In genomic region chr2:234496442-234496834, GRCh38 we compare ENCODE assay signal across 8 cellular contexts. TPM values are rescaled to one million over a fixed set of nuclear protein-coding genes. Genes with fewer than 3 reads are reported as not detected.
DNase-seq lines count a peak whose midpoint lies in the region; ATAC-seq and TF ChIP-seq lines count a peak whose summit lies in the region.

No MANE protein-coding gene starts in this region.

- 0 to 1% methylated on average over 52 to 57 of the region's 57 CpGs for WGBS in heart right ventricle, 2 donors
- 1% methylated on average over 57 of the region's 57 CpGs for WGBS in sigmoid colon, 2 donors

- intact Hi-C loops in heart right ventricle (cut with DNase I) = loop anchor here in 3 of 10 donors (5.0 kb wide), 2 partner anchors 204 to 209 kb away; no protein-coding TSS in a partner anchor
- intact Hi-C loops in sigmoid colon (cut with DNase I) = loop anchor here (1.0 to 5.0 kb wide), 3 partner anchors 131 to 519 kb away; no protein-coding TSS in a partner anchor

- H3K36me3 Mint-ChIP-seq in activated naive CD4-positive, alpha-beta T cell treated with anti-CD3 and anti-CD28 coated beads, Interleukin-2, amount 10 ng/mL, durations not matched to agents 7 days and 5 days = peaks cover 58% of the 10 kb centered on the region

- H3K4me1 ChIP-seq in heart right ventricle (peaks cover 7 to 41% (median 27%) of the 10 kb centered on the region in 9 donors), sigmoid colon (peaks cover 0 to 25% (median 22%) of the 10 kb centered on the region in 4 donors)

- H3K27me3 ChIP-seq in heart right ventricle (peaks cover 0 to 28% (median 15%) of the 10 kb centered on the region in 7 donors), sigmoid colon (peaks cover 0 to 33% (median 12%) of the 10 kb centered on the region in 3 donors)

- CTCF ChIA-PET in activated naive CD4-positive, alpha-beta T cell treated with anti-CD3 and anti-CD28 coated beads, Interleukin-2, amount 10 ng/mL, durations not matched to agents 7 days and 5 days (lab: Charles Lee) = interaction anchor here (1.0 to 5.4 kb wide), 4 partner anchors 42 to 205 kb away, joined by 4 to 70 read pairs (median 4); no protein-coding TSS in a partner anchor

- peak; percentile 49 for ATAC-seq in HG02763 (IDR thresholded peaks at IDR 0.05; ENCODE audit: unreplicated experiment)
- ATAC-seq in heart right ventricle = peak in 3 of 8 donors; percentile 2 to 19 (median 14)

- no peak for TF ChIP-seq EP300 in sigmoid colon (IDR thresholded peaks at IDR 0.05)

- TF ChIP-seq CTCF in heart right ventricle (IDR thresholded peaks at IDR 0.05) (no peak), sigmoid colon (IDR thresholded peaks at IDR 0.05) (no peak)

- H3K27ac ChIP-seq in heart right ventricle (peak overlapping the region in 8 of 10 donors; percentile 33 to 93 (median 71)), sigmoid colon (peak overlapping the region; percentile 66 to 83 (median 79))

- H3K36me3 ChIP-seq in heart right ventricle (no peaks in the 10 kb centered on the region), sigmoid colon (no peaks in the 10 kb centered on the region)

- peak overlapping the region; percentile 90 for H3K4me3 Mint-ChIP-seq in activated naive CD4-positive, alpha-beta T cell treated with anti-CD3 and anti-CD28 coated beads, Interleukin-2, amount 10 ng/mL, durations not matched to agents 7 days and 5 days

- no peaks in the 10 kb centered on the region for H3K9me3 Mint-ChIP-seq in activated naive CD4-positive, alpha-beta T cell treated with anti-CD3 and anti-CD28 coated beads, Interleukin-2, amount 10 ng/mL, durations not matched to agents 7 days and 5 days

- TF ChIP-seq POLR2A in sigmoid colon (IDR thresholded peaks at IDR 0.05) = no peak

- H3K4me3 ChIP-seq in heart right ventricle = peak overlapping the region; percentile 33 to 80 (median 64)
- H3K4me3 ChIP-seq in sigmoid colon = peak overlapping the region; percentile 48 to 68 (median 64)

- peak overlapping the region; percentile 100 for H3K27ac Mint-ChIP-seq in activated naive CD4-positive, alpha-beta T cell treated with anti-CD3 and anti-CD28 coated beads, Interleukin-2, amount 10 ng/mL, durations not matched to agents 7 days and 5 days

- peak; percentile 52 to 67 for DNase-seq in NCI-H2081 (lab: John Stamatoyannopoulos, UW)
- DNase-seq in NCI-H2081 treated with DMSO at 0.1 percent for 48 hours (lab: John Stamatoyannopoulos, UW) = no peak
- DNase-seq in NCI-H510A (lab: John Stamatoyannopoulos, UW) = peak; percentile 55
- DNase-seq in activated naive CD4-positive, alpha-beta T cell treated with anti-CD3 and anti-CD28 coated beads, Interleukin-2, amount 10 ng/mL, durations not matched to agents 7 days and 5 days = peak; percentile 70
- peak in 1 of 2 donors; percentile 26 for DNase-seq in heart right ventricle
- DNase-seq in sigmoid colon = no peak
- DNase-seq in DMS 273 (lab: John Stamatoyannopoulos, UW; ENCODE audit: unreplicated experiment) = no peak

- peaks cover 33% of the 10 kb centered on the region for H3K4me1 Mint-ChIP-seq in activated naive CD4-positive, alpha-beta T cell treated with anti-CD3 and anti-CD28 coated beads, Interleukin-2, amount 10 ng/mL, durations not matched to agents 7 days and 5 days

- no peaks in the 10 kb centered on the region for H3K9me3 ChIP-seq in heart right ventricle
- H3K9me3 ChIP-seq in sigmoid colon = no peaks in the 10 kb centered on the region

- H3K27me3 Mint-ChIP-seq in activated naive CD4-positive, alpha-beta T cell treated with anti-CD3 and anti-CD28 coated beads, Interleukin-2, amount 10 ng/mL, durations not matched to agents 7 days and 5 days = peaks cover 10% of the 10 kb centered on the region

RNA-seq across cellular contexts. Expression of gene ARL4C, which starts 0.4 kb away (rescaled TPM):
- total RNA-seq in heart right ventricle = 10 to 100 TPM in 1 of 10 donors, 1 to 10 TPM in 9; 1.1 to 13.3 (median 3.1) TPM
- polyA plus RNA-seq in heart right ventricle = 1 to 10 TPM; 1.0 to 1.2 TPM
- 1 to 10 TPM; 7.2 to 8.9 (median 8.4) TPM for total RNA-seq in sigmoid colon
- 10 to 100 TPM in 1 of 3 donors, 1 to 10 TPM in 2; 4.8 to 15.8 (median 8.3) TPM for polyA plus RNA-seq in sigmoid colon

Comparison
In these comparisons a context has a peak if more than half of its experiments do, and no peak if none do; other contexts are left out.
1. DNase-seq: peak in NCI-H2081 (2 of 2), NCI-H510A (single experiment) and activated naive CD4-positive, alpha-beta T cell treated with anti-CD3 and anti-CD28 coated beads, Interleukin-2, amount 10 ng/mL, durations not matched to agents 7 days and 5 days (single experiment); none in NCI-H2081 treated with DMSO at 0.1 percent for 48 hours (single experiment), sigmoid colon (single experiment) and DMS 273 (single experiment).